8 cellular contexts compared by ENCODE assay signal in genomic region chr14:24366664-24367505, GRCh38. TPM values are rescaled to one million over a fixed set of nuclear protein-coding genes. Genes with fewer than 3 reads are reported as not detected.
DNase-seq lines count a peak whose midpoint lies in the region; ATAC-seq and TF ChIP-seq lines count a peak whose summit lies in the region.

No MANE protein-coding gene starts in this region.

- H3K9me3 ChIP-seq in stomach = no peaks in the 10 kb centered on the region

- H3K27ac ChIP-seq in ACC112 (ENCODE audit: low read depth, low read length) (peak overlapping the region; percentile 91), stomach (peak overlapping the region; percentile 81 to 97 (median 92))

- peak overlapping the region; percentile 86 for H2AFZ ChIP-seq in ACC112 (ENCODE audit: low read length, unreplicated experiment)

- intact Hi-C loops in stomach (cut with DNase I; ENCODE audit: low total_unique reads) = loop anchor here (5.0 kb wide), 1 partner anchor 50 kb away; no protein-coding TSS in a partner anchor

- H3K27ac Mint-ChIP-seq in endothelial cell (ENCODE audit: unreplicated experiment) = peak overlapping the region; percentile 92

- no peaks in the 10 kb centered on the region for H3K27me3 ChIP-seq in ACC112 (ENCODE audit: insufficient read depth, low read length)
- H3K27me3 ChIP-seq in stomach = peaks cover 0 to 44% (median 0%) of the 10 kb centered on the region in 3 donors

- TF ChIP-seq CTCF in GM12875 (IDR thresholded peaks at IDR 0.05; ENCODE audit: borderline replicate concordance, insufficient read depth, low read depth, low read length) (no peak), endothelial cell (IDR thresholded peaks at IDR 0.05; ENCODE audit: unreplicated experiment) (no peak), stomach (IDR thresholded peaks at IDR 0.05) (no peak)

- H3K36me3 ChIP-seq in ACC112 (ENCODE audit: insufficient read depth, low read length) (no peaks in the 10 kb centered on the region), stomach (no peaks in the 10 kb centered on the region)

- peaks cover 6% of the 10 kb centered on the region for H3K79me2 ChIP-seq in ACC112 (ENCODE audit: control insufficient read depth, insufficient read depth, low read length, unreplicated experiment)

- WGBS in stomach, 5 donors = 0 to 3% (median 2%) methylated on average over 22 to 46 of the region's 46 CpGs

- peaks cover 40% of the 10 kb centered on the region for H3K4me1 ChIP-seq in ACC112 (ENCODE audit: control insufficient read depth, insufficient read depth, low read length, unreplicated experiment)
- H3K4me1 ChIP-seq in stomach = peaks cover 31 to 60% (median 51%) of the 10 kb centered on the region in 4 donors

- DNase-seq in NCI-H1417 (lab: John Stamatoyannopoulos, UW) (peak; percentile 99 to 100 (median 100)), T-helper 9 cell (peak; percentile 15), endothelial cell (ENCODE audit: low spot score) (peak; percentile 74), medulla oblongata (ENCODE audit: extremely low spot score) (peak; percentile 63), stomach (peak; percentile 93)

- H3K36me3 Mint-ChIP-seq in endothelial cell (ENCODE audit: low read depth, unreplicated experiment) = no peaks in the 10 kb centered on the region

- TF ChIP-seq EP300 in stomach (IDR thresholded peaks at IDR 0.05) = peak; percentile 41

- peak overlapping the region; percentile 99 for H3K4me3 ChIP-seq in ACC112 (ENCODE audit: low read depth, low read length)
- H3K4me3 ChIP-seq in GM12875 (ENCODE audit: low read depth, low read length) = peak overlapping the region; percentile 21
- H3K4me3 ChIP-seq in stomach = peak overlapping the region; percentile 58 to 71 (median 64)

- H3K4me3 Mint-ChIP-seq in endothelial cell (ENCODE audit: unreplicated experiment) = peak overlapping the region; percentile 91

- peaks cover 9% of the 10 kb centered on the region for H3K27me3 Mint-ChIP-seq in endothelial cell (ENCODE audit: unreplicated experiment)

- H3K9me3 Mint-ChIP-seq in endothelial cell (ENCODE audit: unreplicated experiment) = no peaks in the 10 kb centered on the region

- no peak for TF ChIP-seq POLR2A in stomach (IDR thresholded peaks at IDR 0.05)

- ATAC-seq in HG02623 (IDR thresholded peaks at IDR 0.05; ENCODE audit: unreplicated experiment) = peak; percentile 49

- peaks cover 19% of the 10 kb centered on the region for H3K4me1 Mint-ChIP-seq in endothelial cell (ENCODE audit: unreplicated experiment)

RNA-seq across cellular contexts. Expression of gene NFATC4, which starts 1.1 kb away (rescaled TPM):
- total RNA-seq in endothelial cell (ENCODE audit: unreplicated experiment) (42.4 TPM), stomach (10 to 100 TPM; 20.1 to 64.8 (median 33.0) TPM)
- polyA plus RNA-seq in stomach = 100 to 1,000 TPM in 1 of 3 donors, 10 to 100 TPM in 2; 71.4 to 119 (median 99.0) TPM

RNA-seq across cellular contexts. Expression of gene RIPK3, which starts 27.1 kb away (rescaled TPM):
- total RNA-seq in endothelial cell (ENCODE audit: unreplicated experiment) = 2.6 TPM
- total RNA-seq in stomach = 10 to 100 TPM in 4 of 5 donors, 1 to 10 TPM in 1; 6.4 to 42.6 (median 12.5) TPM
- 10 to 100 TPM; 12.7 to 18.3 (median 14.3) TPM for polyA plus RNA-seq in stomach

RNA-seq across cellular contexts. Expression of gene NYNRIN, which starts 31.9 kb away (rescaled TPM):
- total RNA-seq in endothelial cell (ENCODE audit: unreplicated experiment) = 49.0 TPM
- total RNA-seq in stomach = 10 to 100 TPM in 2 of 5 donors, 1 to 10 TPM in 3; 2.9 to 16.0 (median 8.1) TPM
- polyA plus RNA-seq in stomach = 1 to 10 TPM; 2.3 to 3.3 (median 2.3) TPM

RNA-seq across cellular contexts. Expression of gene ADCY4, which starts 32.0 kb away (rescaled TPM):
- total RNA-seq in endothelial cell (ENCODE audit: unreplicated experiment) = 74.6 TPM
- total RNA-seq in stomach = 100 to 1,000 TPM in 1 of 5 donors, 10 to 100 TPM in 4; 18.2 to 118 (median 33.3) TPM
- polyA plus RNA-seq in stomach = 10 to 100 TPM; 15.2 to 18.9 (median 18.8) TPM

RNA-seq across cellular contexts. Expression of gene LTB4R, which starts 55.6 kb away (rescaled TPM):
- total RNA-seq in endothelial cell (ENCODE audit: unreplicated experiment) (9.5 TPM), stomach (10 to 100 TPM in 3 of 5 donors, 1 to 10 TPM in 1, not detected in 1; 3.3 to 92.8 (median 24.6) TPM)
- 10 to 100 TPM in 1 of 3 donors, 1 to 10 TPM in 2; 1.4 to 67.2 (median 4.1) TPM for polyA plus RNA-seq in stomach

Comparison
In these comparisons a context has a peak if more than half of its experiments do, and no peak if none do; other contexts are left out.
1. Peak in every context shown above with its lines: DNase-seq, ATAC-seq, H3K4me3 ChIP-seq and H3K27ac ChIP-seq.
2. H3K4me3 ChIP-seq: peak in every context shown above with its lines; median percentile 99 in ACC112; 64 in stomach; 21 in GM12875.
3. DNase-seq: peak in every context shown above with its lines; median percentile 100 in NCI-H1417; 93 in stomach; 74 in endothelial cell; 63 in medulla oblongata; 15 in T-helper 9 cell.